11 cellular contexts compared by ENCODE assay signal in genomic region chr17:75752405-75753192, GRCh38. TPM values are rescaled to one million over a fixed set of nuclear protein-coding genes. Genes with fewer than 3 reads are reported as not detected.
DNase-seq lines count a peak whose midpoint lies in the region; ATAC-seq, FAIRE-seq and TF ChIP-seq lines count a peak whose summit lies in the region.
"Had no signal": no experiment of that assay in that cellular context is flagged by ENCODE, and none has a peak within 500 bp of the region (broad histone marks: within the 10 kb centered on the region; RNA-seq: fewer than 3 reads in every experiment).

No MANE protein-coding gene starts in this region.

- H3K4me1 ChIP-seq in HEK293 (ENCODE audit: control insufficient read depth, insufficient read depth, low read length): no peaks in the 10 kb centered on the region

- intact Hi-C loops in activated CD8-positive, alpha-beta T cell treated with anti-CD3 and anti-CD28 coated beads for 36 hours (cut with micrococcal nuclease): no loop called here

- CTCF ChIA-PET in HEK293 (lab: Yijun Ruan, JAX): interaction anchor here (0.6 to 10.5 kb wide), 8 partner anchors 9 to 151 kb away, joined by 3 to 341 read pairs (median 4); partner anchors contain the start of genes GALK1 and SMIM5
- CTCF ChIA-PET in activated CD8-positive, alpha-beta T cell treated with anti-CD3 and anti-CD28 coated beads for 36 hours (lab: Charles Lee): interaction anchor here (0.8 to 9.9 kb wide), 47 partner anchors 12 to 297 kb away, joined by 3 to 217 read pairs (median 7); partner anchors contain the start of genes GALK1, ITGB4, RECQL5 and SAP30BP

- ATAC-seq in activated CD8-positive, alpha-beta T cell treated with anti-CD3 and anti-CD28 coated beads for 36 hours: no peak

- H3K9me3 Mint-ChIP-seq in activated CD8-positive, alpha-beta T cell treated with anti-CD3 and anti-CD28 coated beads for 36 hours: no peaks in the 10 kb centered on the region
- H3K9me3 Mint-ChIP-seq in nephron: no peaks in the 10 kb centered on the region
- H3K9me3 Mint-ChIP-seq: endodermal cell had no signal

- H3K4me3 Mint-ChIP-seq in activated CD8-positive, alpha-beta T cell treated with anti-CD3 and anti-CD28 coated beads for 36 hours: peak overlapping the region; percentile 61
- H3K4me3 Mint-ChIP-seq in nephron: peak overlapping the region; percentile 53 to 60 (median 58)
- H3K4me3 Mint-ChIP-seq: endodermal cell had no signal

- DNase-seq in NCI-H2227 (lab: John Stamatoyannopoulos, UW; ENCODE audit: unreplicated experiment): peak; percentile 19
- DNase-seq in NCI-H2227 treated with DMSO at 0.1 percent for 48 hours (lab: John Stamatoyannopoulos, UW): no peak
- DNase-seq in activated CD8-positive, alpha-beta T cell treated with anti-CD3 and anti-CD28 coated beads for 36 hours: no peak
- no peak for DNase-seq in NCI-H524 treated with DMSO at 0.1 percent for 48 hours (lab: John Stamatoyannopoulos, UW)
- no peak for DNase-seq in GM19239 (ENCODE audit: insufficient read length, low spot score)
- DNase-seq in stimulated activated CD4-positive, alpha-beta T cell treated with anti-CD3 and anti-CD28 coated beads, Interleukin-1b, Interleukin-23, amount 100 ng/mL, for 48 hours: no peak
- DNase-seq: NCI-H2081 treated with DMSO at 0.1 percent for 48 hours had no signal

- H3K27me3 Mint-ChIP-seq in activated CD8-positive, alpha-beta T cell treated with anti-CD3 and anti-CD28 coated beads for 36 hours: peaks cover 1% of the 10 kb centered on the region
- H3K27me3 Mint-ChIP-seq in nephron (ENCODE audit: low read depth): no peaks in the 10 kb centered on the region

- peaks cover 0 to under 1% of the 10 kb centered on the region in 2 experiments; a peak in 1 of 3 replicates for H3K36me3 ChIP-seq in HEK293 (ENCODE audit: control insufficient read depth in 2 of 2, insufficient read depth in 1 of 2, low read length in 2 of 2)

- H3K9me3 ChIP-seq in HEK293 (ENCODE audit: control insufficient read depth, insufficient read depth, low read depth, low read length): no peaks in the 10 kb centered on the region
- H3K9me3 ChIP-seq: vagina had no signal

- H3K4me1 Mint-ChIP-seq in activated CD8-positive, alpha-beta T cell treated with anti-CD3 and anti-CD28 coated beads for 36 hours (ENCODE audit: low read depth): peaks cover 19% of the 10 kb centered on the region
- H3K4me1 Mint-ChIP-seq in nephron: peaks cover 6% of the 10 kb centered on the region

- POLR2A ChIA-PET in HEK293 (lab: Yijun Ruan, JAX): interaction anchor here (1.1 to 1.4 kb wide), 2 partner anchors 9 to 27 kb away, joined by 4 to 7 read pairs; a partner anchor contains a TSS
- POLR2A ChIA-PET in activated CD8-positive, alpha-beta T cell treated with anti-CD3 and anti-CD28 coated beads for 36 hours (lab: Charles Lee): interaction anchor here (1.1 to 2.7 kb wide), 9 partner anchors 12 to 123 kb away, joined by 3 to 21 read pairs (median 6); partner anchors contain the start of genes GALK1, RECQL5 and SAP30BP

- H3K27ac Mint-ChIP-seq in activated CD8-positive, alpha-beta T cell treated with anti-CD3 and anti-CD28 coated beads for 36 hours: no peak overlapping the region
- peak overlapping the region in 1 of 3 experiments; percentile 61 for H3K27ac Mint-ChIP-seq in nephron
- H3K27ac Mint-ChIP-seq: endodermal cell had no signal

- no peak overlapping the region for H3K4me3 ChIP-seq in HEK293 (ENCODE audit: low read depth, low read length)

- H3K36me3 Mint-ChIP-seq in activated CD8-positive, alpha-beta T cell treated with anti-CD3 and anti-CD28 coated beads for 36 hours (ENCODE audit: low read depth): no peaks in the 10 kb centered on the region
- H3K36me3 Mint-ChIP-seq in nephron (ENCODE audit: low read depth): no peaks in the 10 kb centered on the region

- H3K27ac ChIP-seq in HEK293 (ENCODE audit: extremely low read depth, low read depth, low read length): no peak overlapping the region

- TF ChIP-seq CTCF in HEK293 (tag by site-specific recombination; IDR thresholded peaks at IDR 0.05): no peak
- TF ChIP-seq CTCF in activated CD8-positive, alpha-beta T cell treated with anti-CD3 and anti-CD28 coated beads for 36 hours (IDR thresholded peaks at IDR 0.05): no peak
- no peak for TF ChIP-seq CTCF in nephron (IDR thresholded peaks at IDR 0.05; ENCODE audit: unreplicated experiment in 3 of 3)

- FAIRE-seq in GM19239 (lab: Jason Lieb, UNC): no peak

TF ChIP-seq in HEK293, 187 proteins besides CTCF, POLR2A, EP300 and RAD21 (continues in another document):
- TF ChIP-seq ZNF768 (tag by site-specific recombination; IDR thresholded peaks at IDR 0.05) (no peak), ZNF501 (tag by site-specific recombination; IDR thresholded peaks at IDR 0.05) (no peak), ZNF433 (tag by site-specific recombination; IDR thresholded peaks at IDR 0.05; ENCODE audit: low read depth) (no peak), ZNF24 (tag by site-specific recombination; IDR thresholded peaks at IDR 0.05) (0 out of 2 replicates have a peak, but pooled peaks have one; percentile 39), ZNF280C (tag by site-specific recombination; IDR thresholded peaks at IDR 0.05) (no peak), ZNF202 (tag by site-specific recombination; IDR thresholded peaks at IDR 0.05; ENCODE audit: borderline replicate concordance) (no peak), ZNF362 (tag by site-specific recombination; IDR thresholded peaks at IDR 0.05) (no peak), ZNF488 (tag by site-specific recombination; IDR thresholded peaks at IDR 0.05) (no peak), KLF8 (tag by site-specific recombination; IDR thresholded peaks at IDR 0.05) (0 out of 2 replicates have a peak, but pooled peaks have one; percentile 26), ZNF623 (tag by site-specific recombination; IDR thresholded peaks at IDR 0.05) (0 out of 2 replicates have a peak, but pooled peaks have one; percentile 14), ZBTB10 (tag by site-specific recombination; IDR thresholded peaks at IDR 0.05) (no peak)

RNA-seq across cellular contexts. Expression of gene GALK1, which starts 12.4 kb away (rescaled TPM):
- total RNA-seq in activated CD8-positive, alpha-beta T cell treated with anti-CD3 and anti-CD28 coated beads for 36 hours: 10 to 100 TPM; 43.4 to 50.7 TPM

RNA-seq across cellular contexts. Expression of gene ITGB4, which starts 31.3 kb away (rescaled TPM):
- 1 to 10 TPM in 1 of 2 experiments, under 1 TPM in 1; 0.69 to 1.8 TPM for total RNA-seq in activated CD8-positive, alpha-beta T cell treated with anti-CD3 and anti-CD28 coated beads for 36 hours

RNA-seq across cellular contexts. Expression of gene UNK, which starts 32.0 kb away (rescaled TPM):
- total RNA-seq in activated CD8-positive, alpha-beta T cell treated with anti-CD3 and anti-CD28 coated beads for 36 hours: 10 to 100 TPM; 26.4 to 26.6 TPM
